14 cellular contexts compared by ENCODE assay signal in the genomic region with DNA sequence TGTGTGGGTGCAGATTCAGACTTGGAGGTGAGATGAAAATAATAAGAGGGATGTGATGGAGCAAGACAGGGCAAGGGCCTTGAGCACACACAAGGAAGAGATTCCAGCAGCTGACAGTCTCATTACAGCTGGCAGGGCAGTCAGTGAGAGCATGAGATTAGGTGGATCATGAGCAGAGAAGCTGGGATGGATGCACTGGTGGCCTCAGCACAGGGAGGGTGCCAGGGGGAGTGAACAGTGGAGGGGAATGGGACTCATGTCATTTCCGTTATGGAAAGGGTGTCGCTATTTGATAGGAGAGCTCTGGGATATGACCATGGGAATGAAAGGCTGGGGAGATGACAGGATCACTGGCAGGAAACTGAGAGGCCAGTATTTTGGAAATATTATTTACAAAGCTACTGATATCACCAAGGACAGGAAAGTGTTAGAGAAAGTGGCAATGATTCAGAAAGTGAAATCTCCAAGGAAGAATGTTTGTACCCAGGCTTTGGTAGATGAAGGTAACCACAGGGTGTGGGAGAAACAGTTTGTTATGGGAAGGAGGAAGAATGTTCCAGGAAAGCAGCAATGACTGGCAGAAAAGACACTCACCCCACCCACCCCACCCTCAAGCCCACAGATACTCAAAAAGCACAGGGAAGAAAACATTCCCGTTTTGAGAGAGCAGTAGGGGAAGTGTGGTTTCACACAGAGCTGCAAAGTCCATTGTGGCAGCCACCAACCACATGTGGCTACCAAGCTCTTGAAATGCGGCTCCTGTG.
A peak's percentile ranks its signal among the peaks of the same experiment; 100 is the strongest.
DNase-seq lines count a peak whose midpoint lies in the region; ATAC-seq, FAIRE-seq and TF ChIP-seq lines count a peak whose summit lies in the region.
"Had no signal": no experiment of that assay in that cellular context is flagged by ENCODE, and none has a peak within 500 bp of the region (broad histone marks: within the 10 kb centered on the region; RNA-seq: fewer than 3 reads in every experiment).

No MANE protein-coding gene starts in this region.

- intact Hi-C loops in left lung (cut with DNase I) (loop anchor here in 1 of 2 donors (10.0 kb wide), 1 partner anchor 253 kb away; no protein-coding TSS in a partner anchor), uterus (cut with DNase I; ENCODE audit: low total_unique reads) (no loop called here)

- H3K27me3 Mint-ChIP-seq in astrocyte (ENCODE audit: low read depth, unreplicated experiment): peaks cover 2% of the 10 kb centered on the region
- peaks cover 10% of the 10 kb centered on the region for H3K27me3 Mint-ChIP-seq in activated CD8-positive, alpha-beta memory T cell treated with anti-CD3 and anti-CD28 coated beads, Interleukin-2, amount 10 ng/mL, durations not matched to agents 7 days and 5 days
- no peaks in the 10 kb centered on the region for H3K27me3 Mint-ChIP-seq in stimulated activated memory B cell treated with anti-CD40 and anti-IgM and Interleukin-4, amounts not matched to agents 10 μg/mL and 1 μg/mL and 100 μg/mL, for 72 hours
- H3K27me3 Mint-ChIP-seq: natural killer cell treated with Interleukin-12 subunit alpha and Interleukin-12 subunit beta and Interleukin-15 and Interleukin-18, amount 100 ng/mL, for 72 hours had no signal

- H3K4me1 ChIP-seq in GM23248 (ENCODE audit: insufficient read depth) (peaks cover 30% of the 10 kb centered on the region), astrocyte (ENCODE audit: insufficient read depth, low read length) (no peaks in the 10 kb centered on the region), left lung (peaks cover 12 to 64% of the 10 kb centered on the region in 2 donors), uterus (no peaks in the 10 kb centered on the region)

- whole genome bisulfite sequencing in GM23248 (ENCODE audit: low coverage in 1 of 2, low lambda C conversion rate in 2 of 2, missing lambda C conversion rate in 2 of 2), 2 experiments: 7 to 14% methylated on average over 4 of the region's 4 CpGs

- H3K27me3 ChIP-seq in GM23248 (replicated peaks; ENCODE audit: insufficient read depth) (no peaks in the 10 kb centered on the region), astrocyte (ENCODE audit: insufficient read depth, low read length) (peaks cover 4% of the 10 kb centered on the region), left lung (no peaks in the 10 kb centered on the region), uterus (no peaks in the 10 kb centered on the region)
- H3K27me3 ChIP-seq: thyroid gland had no signal

- H3K36me3 ChIP-seq in GM23248 (ENCODE audit: low read depth): no peaks in the 10 kb centered on the region
- no peaks in the 10 kb centered on the region for H3K36me3 ChIP-seq in astrocyte (ENCODE audit: insufficient read depth, low read length)
- H3K36me3 ChIP-seq in left lung: no peaks in the 10 kb centered on the region
- H3K36me3 ChIP-seq in uterus: no peaks in the 10 kb centered on the region
- H3K36me3 ChIP-seq: thyroid gland had no signal

- DNase-seq in A172 (ENCODE audit: low spot score) (peak; percentile 28), GM23248 (peak; percentile 84), astrocyte (ENCODE audit: low read depth) (peak; percentile 54), left lung (no peak), uterus (no peak), GM20000 (ENCODE audit: low spot score) (no peak)
- DNase-seq in activated CD8-positive, alpha-beta memory T cell treated with anti-CD3 and anti-CD28 coated beads, Interleukin-2, amount 10 ng/mL, durations not matched to agents 7 days and 5 days: no peak
- DNase-seq: COR-L47; stimulated activated CD4-positive, alpha-beta T cell treated with anti-CD3 and anti-CD28 coated beads, Interleukin-4, amount 100 ng/mL, for 4 hours; thyroid gland had no signal

- H4K20me1 ChIP-seq in GM23248 (ENCODE audit: insufficient read depth) (no peaks in the 10 kb centered on the region), astrocyte (ENCODE audit: insufficient read depth, low read length) (no peaks in the 10 kb centered on the region)

- no peak overlapping the region for H3K4me3 ChIP-seq in GM23248
- no peak overlapping the region for H3K4me3 ChIP-seq in astrocyte (ENCODE audit: insufficient read depth, low read depth, low read length)
- H3K4me3 ChIP-seq in left lung: no peak overlapping the region
- H3K4me3 ChIP-seq in uterus: no peak overlapping the region
- H3K4me3 ChIP-seq: GM12878, SK-N-MC, thyroid gland had no signal

- no peak overlapping the region for H3K4me3 Mint-ChIP-seq in astrocyte (ENCODE audit: unreplicated experiment)
- no peak overlapping the region for H3K4me3 Mint-ChIP-seq in activated CD8-positive, alpha-beta memory T cell treated with anti-CD3 and anti-CD28 coated beads, Interleukin-2, amount 10 ng/mL, durations not matched to agents 7 days and 5 days
- no peak overlapping the region for H3K4me3 Mint-ChIP-seq in stimulated activated memory B cell treated with anti-CD40 and anti-IgM and Interleukin-4, amounts not matched to agents 10 μg/mL and 1 μg/mL and 100 μg/mL, for 72 hours
- H3K4me3 Mint-ChIP-seq: natural killer cell treated with Interleukin-12 subunit alpha and Interleukin-12 subunit beta and Interleukin-15 and Interleukin-18, amount 100 ng/mL, for 72 hours had no signal

- H3K36me3 Mint-ChIP-seq in astrocyte (ENCODE audit: low read depth, unreplicated experiment): no peaks in the 10 kb centered on the region
- no peaks in the 10 kb centered on the region for H3K36me3 Mint-ChIP-seq in activated CD8-positive, alpha-beta memory T cell treated with anti-CD3 and anti-CD28 coated beads, Interleukin-2, amount 10 ng/mL, durations not matched to agents 7 days and 5 days
- peaks cover 6% of the 10 kb centered on the region for H3K36me3 Mint-ChIP-seq in stimulated activated memory B cell treated with anti-CD40 and anti-IgM and Interleukin-4, amounts not matched to agents 10 μg/mL and 1 μg/mL and 100 μg/mL, for 72 hours
- H3K36me3 Mint-ChIP-seq: natural killer cell treated with Interleukin-12 subunit alpha and Interleukin-12 subunit beta and Interleukin-15 and Interleukin-18, amount 100 ng/mL, for 72 hours had no signal

- H2AFZ ChIP-seq in GM23248 (peak overlapping the region; percentile 42; the same call in 1 of the 2 replicates), astrocyte (ENCODE audit: low read depth, low read length) (no peak overlapping the region)

- TF ChIP-seq CTCF in astrocyte (IDR thresholded peaks at IDR 0.05; ENCODE audit: insufficient read depth, low read depth, low read length) (no peak), left lung (IDR thresholded peaks at IDR 0.05) (no peak), uterus (IDR thresholded peaks at IDR 0.05) (no peak), GM20000 (IDR thresholded peaks at IDR 0.05; ENCODE audit: extremely low read depth, missing control alignments) (no peak)

- no peaks in the 10 kb centered on the region for H3K9me2 ChIP-seq in GM23248 (ENCODE audit: insufficient read depth)

- FAIRE-seq in astrocyte (lab: Jason Lieb, UNC): no peak
- FAIRE-seq: GM12878 had no signal

- H3K9ac ChIP-seq in GM23248: peak overlapping the region; percentile 70
- no peak overlapping the region for H3K9ac ChIP-seq in astrocyte (ENCODE audit: low read length)

- peaks cover 28% of the 10 kb centered on the region for H3F3A ChIP-seq in GM23248 (ENCODE audit: insufficient read depth)

- CTCF ChIA-PET in activated CD8-positive, alpha-beta memory T cell treated with anti-CD3 and anti-CD28 coated beads, Interleukin-2, amount 10 ng/mL, durations not matched to agents 7 days and 5 days (lab: Charles Lee): interaction anchor here (0.5 to 5.5 kb wide), 6 partner anchors 26 to 465 kb away, joined by 3 to 142 read pairs (median 4); no protein-coding TSS in a partner anchor

- no peak for TF ChIP-seq POLR2A in uterus (IDR thresholded peaks at IDR 0.05)

- H3K9me3 ChIP-seq in GM23248 (ENCODE audit: low read depth) (no peaks in the 10 kb centered on the region), astrocyte (ENCODE audit: insufficient read depth, low read depth, low read length) (no peaks in the 10 kb centered on the region), left lung (no peaks in the 10 kb centered on the region), uterus (no peaks in the 10 kb centered on the region)
- H3K9me3 ChIP-seq: thyroid gland had no signal

- peaks cover 19% of the 10 kb centered on the region for H3K4me1 Mint-ChIP-seq in astrocyte (ENCODE audit: low read depth, unreplicated experiment)
- H3K4me1 Mint-ChIP-seq in activated CD8-positive, alpha-beta memory T cell treated with anti-CD3 and anti-CD28 coated beads, Interleukin-2, amount 10 ng/mL, durations not matched to agents 7 days and 5 days: peaks cover 31% of the 10 kb centered on the region
- peaks cover 23% of the 10 kb centered on the region for H3K4me1 Mint-ChIP-seq in stimulated activated memory B cell treated with anti-CD40 and anti-IgM and Interleukin-4, amounts not matched to agents 10 μg/mL and 1 μg/mL and 100 μg/mL, for 72 hours

- peak; percentile 6 for ATAC-seq in left lung
- no peak for ATAC-seq in activated CD8-positive, alpha-beta memory T cell treated with anti-CD3 and anti-CD28 coated beads, Interleukin-2, amount 10 ng/mL, durations not matched to agents 7 days and 5 days
- no peak for ATAC-seq in stimulated activated memory B cell treated with anti-CD40 and anti-IgM and Interleukin-4, amounts not matched to agents 10 μg/mL and 1 μg/mL and 100 μg/mL, for 72 hours
- ATAC-seq: GM12878 had no signal

- H3K27ac ChIP-seq in GM23248 (peak overlapping the region; percentile 88), astrocyte (ENCODE audit: low read depth, low read length) (no peak overlapping the region), left lung (peak overlapping the region; percentile 44 to 47), uterus (no peak overlapping the region)
- H3K27ac ChIP-seq: SK-N-MC, thyroid gland had no signal

- in situ Hi-C loops in GM23248 (cut with MboI): no loop called here

- H3K27ac Mint-ChIP-seq in astrocyte (ENCODE audit: unreplicated experiment): peak overlapping the region; percentile 66
- H3K27ac Mint-ChIP-seq in activated CD8-positive, alpha-beta memory T cell treated with anti-CD3 and anti-CD28 coated beads, Interleukin-2, amount 10 ng/mL, durations not matched to agents 7 days and 5 days: no peak overlapping the region
- H3K27ac Mint-ChIP-seq in stimulated activated memory B cell treated with anti-CD40 and anti-IgM and Interleukin-4, amounts not matched to agents 10 μg/mL and 1 μg/mL and 100 μg/mL, for 72 hours: no peak overlapping the region

- H3K9me3 Mint-ChIP-seq in astrocyte (ENCODE audit: unreplicated experiment): no peaks in the 10 kb centered on the region
- H3K9me3 Mint-ChIP-seq in activated CD8-positive, alpha-beta memory T cell treated with anti-CD3 and anti-CD28 coated beads, Interleukin-2, amount 10 ng/mL, durations not matched to agents 7 days and 5 days (ENCODE audit: low read depth): no peaks in the 10 kb centered on the region
- H3K9me3 Mint-ChIP-seq in stimulated activated memory B cell treated with anti-CD40 and anti-IgM and Interleukin-4, amounts not matched to agents 10 μg/mL and 1 μg/mL and 100 μg/mL, for 72 hours: no peaks in the 10 kb centered on the region
- H3K9me3 Mint-ChIP-seq: natural killer cell treated with Interleukin-12 subunit alpha and Interleukin-12 subunit beta and Interleukin-15 and Interleukin-18, amount 100 ng/mL, for 72 hours had no signal

- H3K79me2 ChIP-seq in GM23248 (ENCODE audit: insufficient read depth): no peaks in the 10 kb centered on the region
- H3K79me2 ChIP-seq in astrocyte (ENCODE audit: insufficient read depth, low read length): no peaks in the 10 kb centered on the region

- H3K4me2 ChIP-seq in GM23248 (ENCODE audit: unreplicated experiment): peak overlapping the region; percentile 23
- H3K4me2 ChIP-seq in astrocyte (ENCODE audit: low read length): no peak overlapping the region

Comparison
In these comparisons a context has a peak if more than half of its experiments do, and no peak if none do; other contexts are left out.
1. DNase-seq: peak in A172 (single experiment), GM23248 (single experiment) and astrocyte (single experiment); none in left lung (0 of 2), activated CD8-positive, alpha-beta memory T cell treated with anti-CD3 and anti-CD28 coated beads, Interleukin-2, amount 10 ng/mL, durations not matched to agents 7 days and 5 days (single experiment), uterus (0 of 2) and GM20000 (single experiment).
2. H3K27ac ChIP-seq: peak in GM23248 (single experiment) and left lung (2 of 2); none in astrocyte (single experiment) and uterus (0 of 2).